Comparison of ENCODE assay signal across 8 cellular contexts in the genomic region with DNA sequence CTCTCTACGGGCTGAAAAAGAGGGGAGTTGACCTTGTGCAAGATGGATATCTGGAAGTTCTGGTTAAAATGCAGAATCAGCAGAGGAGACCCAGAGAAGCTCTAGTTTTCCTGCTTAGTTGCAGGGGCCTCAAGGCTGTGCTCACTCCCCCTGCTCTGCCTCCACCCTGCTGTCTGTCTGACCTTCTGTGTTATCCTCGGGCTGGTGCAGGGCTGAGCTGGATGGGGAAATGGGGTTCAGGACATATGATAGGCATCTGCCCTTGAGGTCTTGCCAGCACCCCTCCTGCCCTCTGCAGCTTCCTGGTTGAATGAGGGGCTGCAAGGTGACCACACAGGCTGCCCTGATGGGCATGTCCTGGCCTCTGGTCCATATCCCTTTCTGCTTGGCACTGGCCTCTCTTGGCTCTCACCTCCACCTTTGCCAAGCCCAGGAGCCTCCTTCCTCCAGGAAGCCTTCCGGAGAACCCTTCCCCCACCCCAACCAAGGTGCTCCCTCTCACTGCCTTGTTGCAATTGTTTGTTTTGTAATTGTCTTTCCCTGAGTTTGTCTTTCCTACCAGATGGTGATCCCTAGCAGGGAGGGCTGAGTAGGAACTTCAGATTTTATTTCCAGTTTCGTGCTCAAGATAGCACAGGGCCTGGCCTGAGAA. TPM values are rescaled to one million over a fixed set of nuclear protein-coding genes. Genes with fewer than 3 reads are reported as not detected.
DNase-seq lines count a peak whose midpoint lies in the region; ATAC-seq, FAIRE-seq and TF ChIP-seq lines count a peak whose summit lies in the region.

No MANE protein-coding gene starts in this region.

- no peak for TF ChIP-seq CTCF in CD8-positive, alpha-beta T cell (IDR thresholded peaks at IDR 0.05)
- TF ChIP-seq CTCF in OCI-LY7 (conservative IDR thresholded peaks at IDR 0.05; ENCODE audit: low read length) (no peak), endothelial cell of umbilical vein (IDR thresholded peaks at IDR 0.05; ENCODE audit: extremely low read depth in 1 of 2, insufficient read depth in 1 of 2, low read depth in 1 of 2, low read length in 2 of 2) (no peak), neutrophil (IDR thresholded peaks at IDR 0.05) (no peak)

- no peak overlapping the region for H3K9ac ChIP-seq in endothelial cell of umbilical vein (replicated peaks; ENCODE audit: extremely low read depth, insufficient read depth, low read length)

- H4K20me1 ChIP-seq in OCI-LY7 (ENCODE audit: insufficient read depth, low read length) (no peaks in the 10 kb centered on the region), endothelial cell of umbilical vein (replicated peaks; ENCODE audit: control insufficient read depth, extremely low read depth, insufficient read depth, low read length) (no peaks in the 10 kb centered on the region)

- FAIRE-seq in endothelial cell of umbilical vein (lab: Jason Lieb, UNC), result no peak

- no peaks in the 10 kb centered on the region for H3K9me2 ChIP-seq in OCI-LY7 (ENCODE audit: insufficient read depth, low read length)

- H3K4me1 ChIP-seq in CD8-positive, alpha-beta T cell (ENCODE audit: insufficient read depth, low read length), result peaks cover 42% of the 10 kb centered on the region
- H3K4me1 ChIP-seq in OCI-LY7 (ENCODE audit: insufficient read depth, low read length, poor library complexity, severe bottlenecking), result peaks cover 72% of the 10 kb centered on the region
- H3K4me1 ChIP-seq in endothelial cell of umbilical vein (ENCODE audit: control insufficient read depth, extremely low read depth, insufficient read depth, low read length), result peaks cover 10% of the 10 kb centered on the region
- peaks cover 40 to 46% of the 10 kb centered on the region in 2 experiments for H3K4me1 ChIP-seq in neutrophil (ENCODE audit: control insufficient read depth in 1 of 2, insufficient read depth in 1 of 2, low read depth in 1 of 2, low read length in 1 of 2)

- H2AFZ ChIP-seq in OCI-LY7 (ENCODE audit: low read length), result no peak overlapping the region; the same call in 1 of the 2 replicates
- no peak overlapping the region for H2AFZ ChIP-seq in endothelial cell of umbilical vein (ENCODE audit: low read depth, low read length)

- peaks cover 10% of the 10 kb centered on the region for H3K36me3 Mint-ChIP-seq in CD8-positive, alpha-beta T cell

- no peaks in the 10 kb centered on the region for H3K27me3 ChIP-seq in CD8-positive, alpha-beta T cell (ENCODE audit: insufficient read depth, low read length)
- no peaks in the 10 kb centered on the region for H3K27me3 ChIP-seq in endothelial cell of umbilical vein (ENCODE audit: control insufficient read depth in 2 of 2, insufficient read depth in 2 of 2, low read length in 2 of 2)
- peaks cover 31% of the 10 kb centered on the region for H3K27me3 ChIP-seq in neutrophil

- peak overlapping the region; percentile 95 for H3K27ac Mint-ChIP-seq in CD8-positive, alpha-beta T cell

- H3K4me2 ChIP-seq in OCI-LY7 (ENCODE audit: low read length) (peak overlapping the region; percentile 89), endothelial cell of umbilical vein (ENCODE audit: insufficient read depth, low read length) (peak overlapping the region; percentile 40)

- DNase-seq in CD8-positive, alpha-beta T cell, result no peak
- no peak for DNase-seq in OCI-LY7 (ENCODE audit: low spot score)
- no peak for DNase-seq in endothelial cell of umbilical vein (ENCODE audit: low read depth, low spot score)
- DNase-seq in NCI-H82 treated with DMSO at 0.1 percent for 48 hours (lab: John Stamatoyannopoulos, UW; ENCODE audit: unreplicated experiment), result no peak
- DNase-seq in NCI-H1436 (lab: John Stamatoyannopoulos, UW), result no peak
- no peak for DNase-seq in stimulated activated CD4-positive, alpha-beta T cell treated with anti-CD3 and anti-CD28 coated beads, Interleukin-4, amount 100 ng/mL, for 4 hours

- POLR2A ChIA-PET in CD8-positive, alpha-beta T cell (lab: Charles Lee), result interaction anchor here (0.7 to 3.6 kb wide), 6 partner anchors 17 to 137 kb away, joined by 3 to 28 read pairs (median 9); a partner anchor contains a TSS
- POLR2A ChIA-PET in OCI-LY7 (lab: Charles Lee), result interaction anchor here (0.6 to 2.7 kb wide), 11 partner anchors 7 to 129 kb away, joined by 3 to 12 read pairs (median 4); a partner anchor contains a TSS
- POLR2A ChIA-PET in endothelial cell of umbilical vein (lab: Charles Lee), result interaction anchor here (1.3 kb wide), 1 partner anchor 25 kb away, joined by 5 read pairs; a partner anchor contains a TSS

- no peaks in the 10 kb centered on the region for H3K36me3 ChIP-seq in CD8-positive, alpha-beta T cell (ENCODE audit: insufficient read depth, low read length)
- H3K36me3 ChIP-seq in OCI-LY7 (ENCODE audit: insufficient read depth, low read length), result peaks cover 17% of the 10 kb centered on the region
- H3K36me3 ChIP-seq in endothelial cell of umbilical vein (ENCODE audit: control insufficient read depth in 2 of 2, extremely low read depth in 1 of 2, insufficient read depth in 2 of 2, low read length in 2 of 2), result no peaks in the 10 kb centered on the region
- no peaks in the 10 kb centered on the region for H3K36me3 ChIP-seq in neutrophil

- no peaks in the 10 kb centered on the region for H3K9me3 ChIP-seq in CD8-positive, alpha-beta T cell (ENCODE audit: low read length)
- H3K9me3 ChIP-seq in OCI-LY7 (ENCODE audit: low read length) (no peaks in the 10 kb centered on the region), endothelial cell of umbilical vein (replicated peaks; ENCODE audit: control insufficient read depth, insufficient read depth, low read length) (no peaks in the 10 kb centered on the region), neutrophil (no peaks in the 10 kb centered on the region)

- no peaks in the 10 kb centered on the region for H3K9me1 ChIP-seq in endothelial cell of umbilical vein (replicated peaks; ENCODE audit: control insufficient read depth, extremely low read depth, insufficient read depth, low read length)

- H3K9me3 Mint-ChIP-seq in CD8-positive, alpha-beta T cell, result no peaks in the 10 kb centered on the region

- ATAC-seq in CD8-positive, alpha-beta T cell, result no peak
- no peak for ATAC-seq in HG03097 (IDR thresholded peaks at IDR 0.05; ENCODE audit: low FRiP score, unreplicated experiment)

- H3K27me3 Mint-ChIP-seq in CD8-positive, alpha-beta T cell (ENCODE audit: low read depth), result no peaks in the 10 kb centered on the region

- peaks cover 54% of the 10 kb centered on the region for H3K4me1 Mint-ChIP-seq in CD8-positive, alpha-beta T cell (ENCODE audit: low read depth)

- H3K27ac ChIP-seq in CD8-positive, alpha-beta T cell (ENCODE audit: low read depth, low read length), result peak overlapping the region; percentile 80
- H3K27ac ChIP-seq in OCI-LY7 (ENCODE audit: low read depth, low read length, poor library complexity, severe bottlenecking) (peak overlapping the region; percentile 86), endothelial cell of umbilical vein (ENCODE audit: insufficient read depth, low read depth, low read length) (no peak overlapping the region), neutrophil (peak overlapping the region; percentile 46)

- peak overlapping the region; percentile 90 for H3K4me3 ChIP-seq in CD8-positive, alpha-beta T cell (ENCODE audit: low read depth, low read length)
- H3K4me3 ChIP-seq in OCI-LY7 (ENCODE audit: low read depth, low read length, poor library complexity, severe bottlenecking), result peak overlapping the region; percentile 95
- peak overlapping the region in 1 of 3 experiments; percentile 22 for H3K4me3 ChIP-seq in endothelial cell of umbilical vein (replicated peaks in 1 of 3; ENCODE audit: insufficient read depth in 1 of 3, low read depth in 1 of 3, low read length in 3 of 3)
- peak overlapping the region; percentile 82 to 86 for H3K4me3 ChIP-seq in neutrophil (ENCODE audit: low read depth in 1 of 2, low read length in 1 of 2)

- CTCF ChIA-PET in CD8-positive, alpha-beta T cell (lab: Charles Lee), result interaction anchor here (0.9 to 3.1 kb wide), 6 partner anchors 11 to 216 kb away, joined by 3 to 24 read pairs (median 4); no protein-coding TSS in a partner anchor
- CTCF ChIA-PET in OCI-LY7 (lab: Charles Lee; ENCODE audit: unreplicated experiment), result interaction anchor here (0.7 to 1.4 kb wide), 2 partner anchors 20 to 41 kb away, joined by 4 to 5 read pairs; no protein-coding TSS in a partner anchor
- CTCF ChIA-PET in endothelial cell of umbilical vein (lab: Charles Lee), result interaction anchor here (0.9 to 2.8 kb wide), 5 partner anchors 9 to 207 kb away, joined by 3 to 17 read pairs (median 5); no protein-coding TSS in a partner anchor

- intact Hi-C loops in CD8-positive, alpha-beta T cell (cut with DNase I, micrococcal nuclease), result no loop called here
- intact Hi-C loops in OCI-LY7 (cut with micrococcal nuclease; ENCODE audit: unreplicated experiment), result loop anchor here (5.0 kb wide), 1 partner anchor 315 kb away; no protein-coding TSS in a partner anchor
- intact Hi-C loops in endothelial cell of umbilical vein (cut with micrococcal nuclease), result no loop called here

- dilution Hi-C loops in endothelial cell of umbilical vein (cut with MboI; ENCODE audit: extremely low pct_ligation_motif_present, low sequenced_read_pairs), result no loop called here

- H3K79me2 ChIP-seq in OCI-LY7 (ENCODE audit: insufficient read depth, low read depth, low read length) (peaks cover 58% of the 10 kb centered on the region), endothelial cell of umbilical vein (ENCODE audit: control insufficient read depth, insufficient read depth, low read length) (no peaks in the 10 kb centered on the region)

- BruUV-seq in OCI-LY7 (replicated peaks; lab: Mats Ljungman, UMichigan) (no TSS peak), endothelial cell of umbilical vein (replicated peaks; lab: Mats Ljungman, UMichigan) (TSS peak; percentile 18)

- H3K4me3 Mint-ChIP-seq in CD8-positive, alpha-beta T cell, result peak overlapping the region; percentile 91

- no peak for TF ChIP-seq POLR2A in endothelial cell of umbilical vein (IDR thresholded peaks at IDR 0.05; ENCODE audit: low read depth, low read length)

RNA-seq across cellular contexts. Expression of a gene that starts 1.3 kb away (rescaled TPM):
- 10 to 100 TPM; 12.5 to 13.7 TPM for total RNA-seq in CD8-positive, alpha-beta T cell
- total RNA-seq in OCI-LY7 (2014; rRNA removed; shearing (Covaris generic)), result 27.2 and 31.6 TPM in 2 replicates
- total RNA-seq in OCI-LY7 (2022) (68.0 and 71.2 TPM in 2 replicates), endothelial cell of umbilical vein (7.6 and 8.8 TPM in 2 replicates)
- polyA plus RNA-seq in endothelial cell of umbilical vein, result 7.5 and 8.2 TPM in 2 replicates
- polyA plus RNA-seq in endothelial cell of umbilical vein (2011; cell fraction: cytosol; rRNA removed), result 5.9 and 6.7 TPM in 2 replicates
- polyA plus RNA-seq in endothelial cell of umbilical vein (2011; cell fraction: nucleus; rRNA removed), result 7.5 and 8.8 TPM in 2 replicates
- polyA plus RNA-seq in endothelial cell of umbilical vein (2012), result 8.1 and 8.7 TPM in 2 replicates
- polyA minus RNA-seq in endothelial cell of umbilical vein, result 17.4 and 17.6 TPM in 2 replicates
- polyA minus RNA-seq in endothelial cell of umbilical vein (2011; cell fraction: cytosol; rRNA and poly(A)+ RNA removed), result 11.8 TPM
- 6.0 and 12.3 TPM in 2 replicates for polyA minus RNA-seq in endothelial cell of umbilical vein (2011; cell fraction: nucleus; rRNA and poly(A)+ RNA removed)

RNA-seq across cellular contexts. Expression of a gene that starts 24.8 kb away (rescaled TPM):
- 100 to 1,000 TPM; 141 to 147 TPM for total RNA-seq in CD8-positive, alpha-beta T cell
- 117 and 164 TPM in 2 replicates for total RNA-seq in OCI-LY7 (2014; rRNA removed; shearing (Covaris generic))
- total RNA-seq in OCI-LY7 (2022), result 99.0 and 105 TPM in 2 replicates
- total RNA-seq in endothelial cell of umbilical vein, result 78.9 and 82.0 TPM in 2 replicates
- 72.0 and 96.9 TPM in 2 replicates for polyA plus RNA-seq in endothelial cell of umbilical vein
- 132 and 139 TPM in 2 replicates for polyA plus RNA-seq in endothelial cell of umbilical vein (2011; cell fraction: cytosol; rRNA removed)
- 44.3 and 57.7 TPM in 2 replicates for polyA plus RNA-seq in endothelial cell of umbilical vein (2011; cell fraction: nucleus; rRNA removed)
- polyA plus RNA-seq in endothelial cell of umbilical vein (2012), result 120 and 125 TPM in 2 replicates
- 26.1 and 35.3 TPM in 2 replicates for polyA minus RNA-seq in endothelial cell of umbilical vein
- 29.0 TPM for polyA minus RNA-seq in endothelial cell of umbilical vein (2011; cell fraction: cytosol; rRNA and poly(A)+ RNA removed)
- polyA minus RNA-seq in endothelial cell of umbilical vein (2011; cell fraction: nucleus; rRNA and poly(A)+ RNA removed), result 15.6 and 25.5 TPM in 2 replicates

RNA-seq across cellular contexts. Expression of a gene that starts 45.2 kb away (rescaled TPM):
- total RNA-seq in CD8-positive, alpha-beta T cell, result not detected
- total RNA-seq in OCI-LY7 (2014; rRNA removed; shearing (Covaris generic)), result not detected in 2 replicates
- total RNA-seq in OCI-LY7 (2022) (not detected in 2 replicates), endothelial cell of umbilical vein (not detected in 2 replicates)
- not detected in 2 replicates for polyA plus RNA-seq in endothelial cell of umbilical vein
- polyA plus RNA-seq in endothelial cell of umbilical vein (2011; cell fraction: cytosol; rRNA removed), result not detected in 2 replicates
- not detected in 2 replicates for polyA plus RNA-seq in endothelial cell of umbilical vein (2011; cell fraction: nucleus; rRNA removed)
- polyA plus RNA-seq in endothelial cell of umbilical vein (2012), result not detected in 2 replicates
- not detected in 2 replicates for polyA minus RNA-seq in endothelial cell of umbilical vein
- polyA minus RNA-seq in endothelial cell of umbilical vein (2011; cell fraction: cytosol; rRNA and poly(A)+ RNA removed), result not detected
- not detected in 2 replicates for polyA minus RNA-seq in endothelial cell of umbilical vein (2011; cell fraction: nucleus; rRNA and poly(A)+ RNA removed)
